9 cellular contexts compared by ENCODE assay signal in the genomic region with DNA sequence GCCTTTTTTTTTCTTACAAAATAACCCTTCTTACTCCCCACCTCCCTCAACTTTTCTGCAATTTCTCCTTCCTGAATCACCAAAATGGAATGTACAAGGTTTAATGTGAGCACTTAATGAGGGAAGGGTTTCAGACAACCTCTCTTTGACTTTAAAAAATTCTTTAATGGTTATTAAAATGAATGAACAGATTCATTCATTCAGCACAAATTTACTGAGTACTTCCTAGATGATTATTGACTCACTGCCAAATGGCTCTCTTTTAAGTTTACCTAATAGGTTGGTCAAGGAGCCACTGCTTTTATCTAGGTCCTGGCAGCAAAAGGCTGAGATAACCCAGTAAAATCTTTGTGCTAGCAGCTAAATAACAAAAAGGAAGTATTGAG. TPM values are rescaled to one million over a fixed set of nuclear protein-coding genes. Genes with fewer than 3 reads are reported as not detected.
DNase-seq lines count a peak whose midpoint lies in the region; ATAC-seq, FAIRE-seq and TF ChIP-seq lines count a peak whose summit lies in the region.
"Had no signal": no experiment of that assay in that cellular context is flagged by ENCODE, and none has a peak within 500 bp of the region (broad histone marks: within the 10 kb centered on the region; RNA-seq: fewer than 3 reads in every experiment).

No MANE protein-coding gene starts in this region.

- H3K4me1 Mint-ChIP-seq in CD8-positive, alpha-beta memory T cell: peaks cover 5 to 9% (median 5%) of the 10 kb centered on the region in 3 donors
- peaks cover 51% of the 10 kb centered on the region for H3K4me1 Mint-ChIP-seq in nephron progenitor cell
- peaks cover 9% of the 10 kb centered on the region for H3K4me1 Mint-ChIP-seq in activated CD4-positive, alpha-beta memory T cell treated with anti-CD3 and anti-CD28 coated beads for 36 hours (ENCODE audit: low read depth)

- H3K14ac ChIP-seq in IMR-90 (replicated peaks; ENCODE audit: low read depth, low read length): no peak overlapping the region

- H2AFZ ChIP-seq in IMR-90 (replicated peaks; ENCODE audit: low read length, poor library complexity): no peak overlapping the region

- CTCF ChIA-PET in CD8-positive, alpha-beta memory T cell (lab: Charles Lee): no interaction called here
- CTCF ChIA-PET in IMR-90 (lab: Yijun Ruan, JAX): interaction anchor here (0.6 kb wide), 1 partner anchor 240 kb away, joined by 3 read pairs; no protein-coding TSS in a partner anchor
- CTCF ChIA-PET in activated CD4-positive, alpha-beta memory T cell treated with anti-CD3 and anti-CD28 coated beads for 36 hours (lab: Charles Lee): no interaction called here

- no peaks in the 10 kb centered on the region for H3K27me3 ChIP-seq in CD8-positive, alpha-beta memory T cell (ENCODE audit: insufficient read depth, low read length, poor library complexity, severe bottlenecking)
- no peaks in the 10 kb centered on the region for H3K27me3 ChIP-seq in IMR-90 (ENCODE audit: control insufficient read depth, insufficient read depth, low read length)
- H3K27me3 ChIP-seq in dorsolateral prefrontal cortex: no peaks in the 10 kb centered on the region
- H3K27me3 ChIP-seq in WERI-Rb-1 (ENCODE audit: insufficient read depth, low read depth, severe bottlenecking): no peaks in the 10 kb centered on the region

- no peaks in the 10 kb centered on the region for H3K36me3 Mint-ChIP-seq in CD8-positive, alpha-beta memory T cell
- peaks cover 27% of the 10 kb centered on the region for H3K36me3 Mint-ChIP-seq in nephron progenitor cell (ENCODE audit: low read depth)
- H3K36me3 Mint-ChIP-seq in activated CD4-positive, alpha-beta memory T cell treated with anti-CD3 and anti-CD28 coated beads for 36 hours: no peaks in the 10 kb centered on the region

- H3K4ac ChIP-seq in IMR-90 (ENCODE audit: low read depth, low read length): no peak overlapping the region

- TF ChIP-seq POLR2A in IMR-90 (IDR thresholded peaks at IDR 0.05; ENCODE audit: low read depth, low read length): no peak
- TF ChIP-seq POLR2A in GM12891 (IDR thresholded peaks at IDR 0.05; ENCODE audit: low read depth, low read length): no peak

- H4K8ac ChIP-seq in IMR-90 (ENCODE audit: low read depth in 2 of 2, low read length in 2 of 2): no peak overlapping the region

- H3K9me3 ChIP-seq in CD8-positive, alpha-beta memory T cell (ENCODE audit: low read length): no peaks in the 10 kb centered on the region
- H3K9me3 ChIP-seq in IMR-90 (ENCODE audit: control insufficient read depth, insufficient read depth, low read length): no peaks in the 10 kb centered on the region
- H3K9me3 ChIP-seq in WERI-Rb-1 (ENCODE audit: severe bottlenecking): no peaks in the 10 kb centered on the region

- no peak for TF ChIP-seq CTCF in IMR-90 (conservative IDR thresholded peaks at IDR 0.05; ENCODE audit: low read depth, low read length)
- TF ChIP-seq CTCF in dorsolateral prefrontal cortex (IDR thresholded peaks at IDR 0.05 in 54 of 56, conservative IDR thresholded peaks at IDR 0.05 in 2 of 56; ENCODE audit: low read depth in 1 of 56, partially characterized antibody in 56 of 56): no peak
- no peak for TF ChIP-seq CTCF in nephron progenitor cell (IDR thresholded peaks at IDR 0.05)
- TF ChIP-seq CTCF in WERI-Rb-1 (IDR thresholded peaks at IDR 0.05; ENCODE audit: low read depth, low read length): no peak

- H3K9ac ChIP-seq in IMR-90 (ENCODE audit: low read depth, low read length): no peak overlapping the region

- H3K79me1 ChIP-seq in IMR-90 (ENCODE audit: low read depth in 1 of 2, low read length in 2 of 2): peaks cover 0 to 12% of the 10 kb centered on the region in 2 experiments; a peak in 1 of 4 replicates

- H3K23ac ChIP-seq in IMR-90 (ENCODE audit: low read depth, low read length): no peak overlapping the region

- no peaks in the 10 kb centered on the region for H3K4me1 ChIP-seq in CD8-positive, alpha-beta memory T cell (ENCODE audit: insufficient read depth, low read length)
- H3K4me1 ChIP-seq in IMR-90 (ENCODE audit: control insufficient read depth, insufficient read depth, low read length): no peaks in the 10 kb centered on the region

- dilution Hi-C loops in IMR-90 (cut with HindIII; ENCODE audit: low sequenced_read_pairs, unreplicated experiment): no loop called here

- H3K9me3 Mint-ChIP-seq in CD8-positive, alpha-beta memory T cell: no peaks in the 10 kb centered on the region
- no peaks in the 10 kb centered on the region for H3K9me3 Mint-ChIP-seq in nephron progenitor cell
- no peaks in the 10 kb centered on the region for H3K9me3 Mint-ChIP-seq in activated CD4-positive, alpha-beta memory T cell treated with anti-CD3 and anti-CD28 coated beads for 36 hours

- H3K18ac ChIP-seq in IMR-90 (ENCODE audit: low read depth, low read length): no peak overlapping the region

- H2AK9ac ChIP-seq in IMR-90 (replicated peaks; ENCODE audit: low read depth, low read length, poor library complexity): no peak overlapping the region

- H3K4me3 ChIP-seq in CD8-positive, alpha-beta memory T cell (ENCODE audit: low read length): no peak overlapping the region
- no peak overlapping the region for H3K4me3 ChIP-seq in IMR-90 (ENCODE audit: insufficient read depth, low read depth, low read length)
- peak overlapping the region in 43 of 59 donors; percentile 51 to 84 (median 75) for H3K4me3 ChIP-seq in dorsolateral prefrontal cortex
- no peak overlapping the region for H3K4me3 ChIP-seq in WERI-Rb-1 (ENCODE audit: low read depth, low read length)

- peak overlapping the region in 6 of 7 donors; percentile 26 to 79 (median 42) for H3K4me3 Mint-ChIP-seq in CD8-positive, alpha-beta memory T cell
- H3K4me3 Mint-ChIP-seq in nephron progenitor cell: peak overlapping the region; percentile 95
- no peak overlapping the region for H3K4me3 Mint-ChIP-seq in activated CD4-positive, alpha-beta memory T cell treated with anti-CD3 and anti-CD28 coated beads for 36 hours

- no peak overlapping the region for H2BK5ac ChIP-seq in IMR-90 (ENCODE audit: low read depth, low read length, poor library complexity, severe bottlenecking)

- no peaks in the 10 kb centered on the region; the same call in 1 of the 2 replicates for H3K9me1 ChIP-seq in IMR-90 (ENCODE audit: insufficient read depth, low read length)

- POLR2A ChIA-PET in CD8-positive, alpha-beta memory T cell (lab: Charles Lee): no interaction called here
- POLR2A ChIA-PET in IMR-90 (lab: Charles Lee; ENCODE audit: unreplicated experiment): interaction anchor here (0.6 kb wide), 1 partner anchor 936 kb away, joined by 3 read pairs; no protein-coding TSS in a partner anchor
- POLR2A ChIA-PET in activated CD4-positive, alpha-beta memory T cell treated with anti-CD3 and anti-CD28 coated beads for 36 hours (lab: Charles Lee): no interaction called here

- no peak overlapping the region for H4K91ac ChIP-seq in IMR-90 (ENCODE audit: insufficient read depth, low read depth, low read length)

- no peak for TF ChIP-seq RAD21 in IMR-90 (IDR thresholded peaks at IDR 0.05; ENCODE audit: low read length)

- no peak overlapping the region for H2BK120ac ChIP-seq in IMR-90 (ENCODE audit: low read depth, low read length)

- no peak for DNase-seq in CD8-positive, alpha-beta memory T cell
- peak; percentile 13 for DNase-seq in IMR-90
- no peak for DNase-seq in dorsolateral prefrontal cortex
- no peak for DNase-seq in nephron progenitor cell
- DNase-seq in WERI-Rb-1: no peak
- no peak for DNase-seq in DMS114 treated with DMSO at 0.1 percent for 48 hours (lab: John Stamatoyannopoulos, UW; ENCODE audit: unreplicated experiment)
- no peak for DNase-seq in activated CD4-positive, alpha-beta memory T cell treated with anti-CD3 and anti-CD28 coated beads for 36 hours
- no peak for DNase-seq in GM12891 (ENCODE audit: insufficient read length, low spot score)

- H3K27ac Mint-ChIP-seq in CD8-positive, alpha-beta memory T cell: no peak overlapping the region
- H3K27ac Mint-ChIP-seq in nephron progenitor cell: no peak overlapping the region
- H3K27ac Mint-ChIP-seq in activated CD4-positive, alpha-beta memory T cell treated with anti-CD3 and anti-CD28 coated beads for 36 hours: no peak overlapping the region

- no peak for ATAC-seq in IMR-90 (ENCODE audit: low read depth)

- H4K20me1 ChIP-seq in IMR-90 (ENCODE audit: insufficient read depth, low read length): no peaks in the 10 kb centered on the region

- H2BK20ac ChIP-seq in IMR-90 (ENCODE audit: low read depth, low read length): no peak overlapping the region

- H2BK15ac ChIP-seq in IMR-90 (ENCODE audit: low read depth, low read length): no peak overlapping the region

- no peak overlapping the region for H3K27ac ChIP-seq in CD8-positive, alpha-beta memory T cell (ENCODE audit: low read depth, low read length)
- no peak overlapping the region for H3K27ac ChIP-seq in IMR-90 (ENCODE audit: insufficient read depth, low read length)
- H3K27ac ChIP-seq in dorsolateral prefrontal cortex: peak overlapping the region in 5 of 59 donors; percentile 55 to 85 (median 67)
- H3K27ac ChIP-seq in WERI-Rb-1: no peak overlapping the region

- no peak overlapping the region for H3K4me2 ChIP-seq in IMR-90 (ENCODE audit: low read depth, low read length)

- intact Hi-C loops in IMR-90 (cut with micrococcal nuclease): loop anchor here (1.0 kb wide), 1 partner anchor 280 kb away; no protein-coding TSS in a partner anchor
- intact Hi-C loops in dorsolateral prefrontal cortex (cut with DNase I): loop anchor here (2.0 to 10.0 kb wide), 4 partner anchors 293 to 1066 kb away; a partner anchor contains a TSS
- intact Hi-C loops in activated CD4-positive, alpha-beta memory T cell treated with anti-CD3 and anti-CD28 coated beads for 36 hours (cut with micrococcal nuclease): no loop called here

- no peak for FAIRE-seq in GM12891 (lab: Jason Lieb, UNC)

- H2AK5ac ChIP-seq in IMR-90 (ENCODE audit: low read depth, low read length): no peak overlapping the region

- no peaks in the 10 kb centered on the region for H3K36me3 ChIP-seq in CD8-positive, alpha-beta memory T cell (ENCODE audit: insufficient read depth, low read length)
- H3K36me3 ChIP-seq in IMR-90 (ENCODE audit: control insufficient read depth, insufficient read depth, low read length) (peaks cover 1% of the 10 kb centered on the region; the same call in 1 of the 2 replicates), WERI-Rb-1 (peaks cover 30% of the 10 kb centered on the region)

- no TSS peak for BruUV-seq in IMR-90 (replicated peaks; lab: Mats Ljungman, UMichigan)

- no peak overlapping the region for H3K56ac ChIP-seq in IMR-90 (ENCODE audit: extremely low read depth, insufficient read depth, low read length)

- in situ Hi-C loops in IMR-90 (cut with MboI; ENCODE audit: low sequenced_read_pairs): no loop called here

- H3K27me3 Mint-ChIP-seq in CD8-positive, alpha-beta memory T cell: peaks cover 19 to 51% of the 10 kb centered on the region in 2 donors
- H3K27me3 Mint-ChIP-seq in nephron progenitor cell (ENCODE audit: low read depth, poor library complexity): no peaks in the 10 kb centered on the region
- H3K27me3 Mint-ChIP-seq in activated CD4-positive, alpha-beta memory T cell treated with anti-CD3 and anti-CD28 coated beads for 36 hours: peaks cover 37% of the 10 kb centered on the region

- H4K5ac ChIP-seq in IMR-90 (ENCODE audit: low read depth, low read length): no peak overlapping the region

RNA-seq across cellular contexts. Expression of a gene that starts 0.9 kb away (rescaled TPM):
- not detected for total RNA-seq in CD8-positive, alpha-beta memory T cell
- polyA plus RNA-seq in CD8-positive, alpha-beta memory T cell: not detected
- total RNA-seq in IMR-90 (2012; rRNA removed) (4.7 TPM in 2 replicates), dorsolateral prefrontal cortex (10 to 100 TPM; 11.1 to 25.5 (median 16.1) TPM)
- polyA plus RNA-seq in IMR-90 (2012; rRNA removed): 6.9 and 7.1 TPM in 2 replicates
- 1.6 and 1.7 TPM in 2 replicates for polyA plus RNA-seq in IMR-90 (2012; cell fraction: cytosol; rRNA removed)
- 3.0 and 22.6 TPM in 2 replicates for polyA plus RNA-seq in IMR-90 (2012; cell fraction: nucleus; rRNA removed; ENCODE audit: low replicate concordance)
- not detected for total RNA-seq in activated CD4-positive, alpha-beta memory T cell treated with anti-CD3 and anti-CD28 coated beads for 36 hours
- not detected for polyA plus RNA-seq in GM12891 (2012; ENCODE audit: low read depth, missing spikeins)
- total RNA-seq: mononuclear cell had no signal

Comparison
In these comparisons a context has a peak if more than half of its experiments do, and no peak if none do; other contexts are left out.
1. H3K4me3 ChIP-seq: peak in dorsolateral prefrontal cortex (43 of 59); none in CD8-positive, alpha-beta memory T cell (single experiment), IMR-90 (single experiment) and WERI-Rb-1 (single experiment).